1 cellular context compared by ENCODE assay signal in the genomic region with DNA sequence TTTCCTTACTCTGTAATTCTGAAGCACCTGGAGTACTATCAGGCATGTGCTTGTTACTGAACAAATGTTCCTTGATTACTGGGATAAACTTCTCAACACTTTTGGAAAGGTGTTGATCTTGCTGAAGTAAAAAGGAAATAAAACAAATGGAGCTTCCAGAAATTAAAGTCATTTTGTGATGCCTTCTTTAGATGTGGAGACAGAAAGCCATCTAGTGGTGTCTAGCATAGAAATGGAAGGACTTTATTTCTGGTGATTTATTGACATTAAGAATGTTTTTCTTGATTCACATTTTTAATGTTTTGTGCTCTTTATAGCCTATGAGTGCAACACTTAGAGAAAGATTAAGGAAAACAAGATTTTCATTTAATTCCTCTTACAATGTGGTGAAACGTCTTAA.
TF ChIP-seq lines count a peak whose summit lies in the region.

No MANE protein-coding gene starts in this region.

TF ChIP-seq in K562, 482 proteins besides CTCF, POLR2A, EP300 and RAD21 (continued from another document):
- no peak for TF ChIP-seq TEAD2 (tag; IDR thresholded peaks at IDR 0.05)
- no peak for TF ChIP-seq CBX2 (IDR thresholded peaks at IDR 0.05; ENCODE audit: insufficient read depth, low read length, poor library complexity, severe bottlenecking)
- TF ChIP-seq ZNF57 (CRISPR knock-in tag; IDR thresholded peaks at IDR 0.05): no peak
- no peak for TF ChIP-seq PCBP2 (IDR thresholded peaks at IDR 0.05; ENCODE audit: low read depth, low read length, poor library complexity, severe bottlenecking)
- TF ChIP-seq THRAP3 (IDR thresholded peaks at IDR 0.05; ENCODE audit: borderline replicate concordance): no peak
- TF ChIP-seq ZNF561 (CRISPR knock-in tag; conservative IDR thresholded peaks at IDR 0.05): no peak
- TF ChIP-seq MXD1 (CRISPR knock-in tag; IDR thresholded peaks at IDR 0.05; ENCODE audit: borderline replicate concordance, poor library complexity, severe bottlenecking): no peak
- TF ChIP-seq SMARCC2 (IDR thresholded peaks at IDR 0.05; ENCODE audit: low read depth): no peak
- TF ChIP-seq HIVEP1 (CRISPR knock-in tag; IDR thresholded peaks at IDR 0.05): no peak
